ENCODE assay signal across 24 cellular contexts in genomic region chr1:98914547-98914946, GRCh38.
"Had no signal": no experiment of that assay in that cellular context is flagged by ENCODE, and none has a peak within 500 bp of the region (broad histone marks: within the 10 kb centered on the region; RNA-seq: fewer than 3 reads in every experiment).

No MANE protein-coding gene starts in this region.

- H2AFZ ChIP-seq: neural progenitor cell, parathyroid adenoma had no signal

- DNase-seq: colonic mucosa; effector memory CD4-positive, alpha-beta T cell; foreskin fibroblast; glutamatergic neuron; heart right ventricle; hippocampal formation; left cardiac atrium; left lung; mesendoderm; midbrain; naive thymus-derived CD4-positive, alpha-beta T cell; right lobe of liver; small intestine; stimulated activated CD4-positive, alpha-beta T cell treated with anti-CD3 and anti-CD28 coated beads, Interleukin-1b, Interleukin-23, amount 100 ng/mL, for 48 hours; stimulated activated CD4-positive, alpha-beta T cell treated with anti-CD3 and anti-CD28 coated beads, Interleukin-4, amount 100 ng/mL, for 1 hour; stimulated activated CD8-positive, alpha-beta memory T cell treated with anti-CD3 and anti-CD28 coated beads, Interleukin-4, amount 100 ng/mL, for 48 hours; stimulated activated naive CD4-positive, alpha-beta T cell; stimulated activated naive CD8-positive, alpha-beta T cell treated with anti-CD3 and anti-CD28 coated beads, Interleukin-15, amount 100 ng/mL, for 72 hours; transverse colon; upper lobe of right lung; uterus had no signal

- H3K4me2 ChIP-seq: neural progenitor cell had no signal

- H3K9me3 ChIP-seq: colonic mucosa, heart right ventricle, left lung, right lobe of liver, suprapubic skin, transverse colon, upper lobe of right lung, uterus had no signal

- H3K9ac ChIP-seq: neural progenitor cell, parathyroid adenoma had no signal

- H3K4me3 ChIP-seq: colonic mucosa, heart right ventricle, left lung, neural progenitor cell, right lobe of liver, suprapubic skin, transverse colon, upper lobe of right lung, uterus had no signal

- H3K27ac ChIP-seq: colonic mucosa, heart right ventricle, left lung, neural progenitor cell, parathyroid adenoma, right lobe of liver, suprapubic skin, transverse colon, upper lobe of right lung, uterus had no signal

- ATAC-seq: heart right ventricle; left cardiac atrium; left lung; naive thymus-derived CD4-positive, alpha-beta T cell; right lobe of liver; stimulated activated naive CD8-positive, alpha-beta T cell treated with anti-CD3 and anti-CD28 coated beads, Interleukin-15, amount 100 ng/mL, for 72 hours; upper lobe of right lung had no signal

- H3K79me2 ChIP-seq: parathyroid adenoma had no signal

- H3K4me1 ChIP-seq: colonic mucosa, heart right ventricle, left lung, neural progenitor cell, parathyroid adenoma, right lobe of liver, suprapubic skin, transverse colon, upper lobe of right lung, uterus had no signal

- H3K27me3 ChIP-seq: colonic mucosa, heart right ventricle, left lung, neural progenitor cell, right lobe of liver, suprapubic skin, transverse colon, upper lobe of right lung, uterus had no signal

- H3K36me3 ChIP-seq: colonic mucosa, heart right ventricle, left lung, neural progenitor cell, right lobe of liver, suprapubic skin, transverse colon, upper lobe of right lung, uterus had no signal
